ENCODE assay signal across 1 cellular context in genomic region chr5:173750538-173751265, GRCh38.
TF ChIP-seq lines count a peak whose summit lies in the region.

No MANE protein-coding gene starts in this region.

TF ChIP-seq in GM23338, 12 proteins besides CTCF, POLR2A, EP300 and RAD21 (continued from another document):
- TF ChIP-seq ZNF462 (CRISPR knock-in tag; IDR thresholded peaks at IDR 0.05): no peak
- TF ChIP-seq NANOG (IDR thresholded peaks at IDR 0.05; ENCODE audit: borderline replicate concordance): no peak
- no peak for TF ChIP-seq REST (IDR thresholded peaks at IDR 0.05; ENCODE audit: unreplicated experiment)
- TF ChIP-seq ZNF331 (CRISPR knock-in tag; IDR thresholded peaks at IDR 0.05; ENCODE audit: low read depth): no peak
- no peak for TF ChIP-seq ETS1 (IDR thresholded peaks at IDR 0.05)
- no peak for TF ChIP-seq POLR2AphosphoS5 (IDR thresholded peaks at IDR 0.05; ENCODE audit: low read depth)
- TF ChIP-seq JUNB (IDR thresholded peaks at IDR 0.05; ENCODE audit: unreplicated experiment): no peak
- TF ChIP-seq CREB1 (CRISPR knock-in tag; IDR thresholded peaks at IDR 0.05; ENCODE audit: low read depth): no peak
- no peak for TF ChIP-seq EZH2phosphoT487 (IDR thresholded peaks at IDR 0.05; ENCODE audit: unreplicated experiment)
